ENCODE assay signal across 8 cellular contexts in the genomic region with DNA sequence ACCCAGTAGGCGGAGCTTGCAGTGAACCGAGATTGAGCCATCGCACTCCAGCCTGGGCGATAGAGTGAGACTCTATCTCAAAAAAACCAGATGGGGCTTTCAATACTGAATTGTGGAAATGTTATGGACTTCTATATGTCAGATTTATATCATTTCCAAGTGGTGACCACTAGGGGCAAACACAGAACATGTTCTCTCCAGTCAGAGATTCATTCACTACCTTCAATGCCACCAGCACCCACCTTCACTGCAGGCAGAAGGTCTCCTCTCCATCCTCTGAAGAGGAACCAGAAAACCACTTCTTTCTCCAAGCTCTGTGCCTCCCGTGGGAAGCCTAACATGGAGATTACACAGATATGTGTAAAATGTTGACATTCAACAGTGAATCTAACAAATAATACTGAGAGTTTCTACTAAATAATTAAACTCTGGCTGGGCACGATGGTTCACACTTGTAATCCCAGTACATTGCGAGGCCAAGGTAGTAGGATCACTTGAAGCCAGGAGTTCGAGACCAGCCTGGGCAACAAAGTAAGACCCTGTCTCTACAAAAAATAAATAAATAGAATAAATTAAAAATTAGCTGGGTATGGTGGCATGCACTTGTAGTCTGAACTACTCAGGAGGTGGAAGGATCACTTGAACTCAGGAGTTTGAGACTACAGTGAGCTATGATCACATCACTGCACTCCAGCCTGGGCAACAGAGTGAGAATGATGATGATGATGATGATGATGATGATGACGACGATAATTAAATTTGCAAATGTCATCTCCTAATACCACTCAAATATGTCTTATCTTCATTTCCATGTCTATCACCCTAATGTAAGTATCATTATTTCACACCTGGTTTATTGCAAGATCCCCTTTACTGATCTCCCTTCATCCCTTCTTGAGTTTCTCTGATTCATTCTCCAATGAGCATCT.
DNase-seq lines count a peak whose midpoint lies in the region; ATAC-seq and TF ChIP-seq lines count a peak whose summit lies in the region.

No MANE protein-coding gene starts in this region.

- H3K36me3 ChIP-seq in SU-DHL-6 (ENCODE audit: low read length) = no peaks in the 10 kb centered on the region
- no peaks in the 10 kb centered on the region for H3K36me3 ChIP-seq in testis (ENCODE audit: low read depth, missing control alignments)
- H3K36me3 ChIP-seq in gastroesophageal sphincter = no peaks in the 10 kb centered on the region

- peaks cover 14% of the 10 kb centered on the region for H3K27me3 Mint-ChIP-seq in activated T-cell treated with anti-CD3 and anti-CD28 coated beads, Interleukin-2, amount 50 U/mL, for 4 hours (ENCODE audit: low read depth)

- no peak overlapping the region for H3K9ac ChIP-seq in SU-DHL-6 (ENCODE audit: low read length)

- 84 to 90% methylated on average over 10 of the region's 10 CpGs for WGBS in testis, 2 donors
- WGBS in gastroesophageal sphincter (ENCODE audit: low coverage in 1 of 2), 2 donors = 88 to 91% methylated on average over 3 to 10 of the region's 10 CpGs

- TF ChIP-seq POLR2A in testis (IDR thresholded peaks at IDR 0.05) (no peak), gastroesophageal sphincter (IDR thresholded peaks at IDR 0.05) (no peak)

- H3K27ac ChIP-seq in SU-DHL-6 (ENCODE audit: low read depth, low read length) (no peak overlapping the region), testis (no peak overlapping the region), gastroesophageal sphincter (no peak overlapping the region)

- peak; percentile 38 to 47 for ATAC-seq in activated T-cell treated with anti-CD3 and anti-CD28 coated beads, Interleukin-2, amount 50 U/mL, for 4 hours
- ATAC-seq in HG03135 (IDR thresholded peaks at IDR 0.05; ENCODE audit: unreplicated experiment) (peak; percentile 72), gastroesophageal sphincter (no peak)

- no peaks in the 10 kb centered on the region for H3K4me1 Mint-ChIP-seq in activated T-cell treated with anti-CD3 and anti-CD28 coated beads, Interleukin-2, amount 50 U/mL, for 4 hours (ENCODE audit: low read depth)

- TF ChIP-seq CTCF in SU-DHL-6 (IDR thresholded peaks at IDR 0.05; ENCODE audit: insufficient read depth, low read length, poor library complexity, severe bottlenecking) (peak; percentile 48), testis (IDR thresholded peaks at IDR 0.05) (peak in 1 of 3 experiments; percentile 48), gastroesophageal sphincter (IDR thresholded peaks at IDR 0.05) (peak in 1 of 4 experiments; percentile 20)

- no peak overlapping the region for H3K4me3 Mint-ChIP-seq in activated T-cell treated with anti-CD3 and anti-CD28 coated beads, Interleukin-2, amount 50 U/mL, for 4 hours

- H3K9me3 ChIP-seq in SU-DHL-6 (ENCODE audit: insufficient read depth, low read length) (no peaks in the 10 kb centered on the region), testis (no peaks in the 10 kb centered on the region), gastroesophageal sphincter (no peaks in the 10 kb centered on the region)

- H3K4me1 ChIP-seq in testis (no peaks in the 10 kb centered on the region), gastroesophageal sphincter (no peaks in the 10 kb centered on the region)

- no peak overlapping the region for H3K4me3 ChIP-seq in SU-DHL-6 (ENCODE audit: insufficient read depth, low read length, poor library complexity, severe bottlenecking)
- H3K4me3 ChIP-seq in testis = no peak overlapping the region
- no peak overlapping the region for H3K4me3 ChIP-seq in gastroesophageal sphincter

- TF ChIP-seq EP300 in gastroesophageal sphincter (IDR thresholded peaks at IDR 0.05) = no peak

- H2AFZ ChIP-seq in SU-DHL-6 (ENCODE audit: low read depth, low read length, severe bottlenecking) = no peak overlapping the region

- H3K36me3 Mint-ChIP-seq in activated T-cell treated with anti-CD3 and anti-CD28 coated beads, Interleukin-2, amount 50 U/mL, for 4 hours (ENCODE audit: insufficient read depth) = no peaks in the 10 kb centered on the region

- H3K27me3 ChIP-seq in SU-DHL-6 (ENCODE audit: low read length) (no peaks in the 10 kb centered on the region), testis (no peaks in the 10 kb centered on the region), gastroesophageal sphincter (no peaks in the 10 kb centered on the region)

- no peak overlapping the region for H3K4me2 ChIP-seq in SU-DHL-6 (ENCODE audit: low read depth, low read length, poor library complexity, severe bottlenecking)

- no peaks in the 10 kb centered on the region for H3K9me3 Mint-ChIP-seq in activated T-cell treated with anti-CD3 and anti-CD28 coated beads, Interleukin-2, amount 50 U/mL, for 4 hours

- no peak for DNase-seq in activated T-cell treated with anti-CD3 and anti-CD28 coated beads, Interleukin-2, amount 50 U/mL, for 4 hours
- no peak for DNase-seq in activated T-cell treated with anti-CD3 and anti-CD28 coated beads, Interleukin-2, amount 50 U/mL, for 1 hour
- peak; percentile 41 for DNase-seq in iris pigment epithelial cell (ENCODE audit: low read depth)
- no peak for DNase-seq in GF-D8 (lab: John Stamatoyannopoulos, UW)
- no peak for DNase-seq in testis

- no peaks in the 10 kb centered on the region for H3K9me2 ChIP-seq in SU-DHL-6 (replicated peaks; ENCODE audit: insufficient read depth, low read length)

- H3F3A ChIP-seq in SU-DHL-6 (ENCODE audit: insufficient read depth) = no peaks in the 10 kb centered on the region

- intact Hi-C loops in testis (cut with DNase I; ENCODE audit: low total_unique reads) = no loop called here

- no peaks in the 10 kb centered on the region for H3K79me2 ChIP-seq in SU-DHL-6 (ENCODE audit: insufficient read depth, low read length)

- no peaks in the 10 kb centered on the region for H4K20me1 ChIP-seq in SU-DHL-6 (ENCODE audit: low read depth, low read length)
